In genomic region chr13:49498211-49498610, GRCh38 we compare ENCODE assay signal across 17 cellular contexts. TPM values are rescaled to one million over a fixed set of nuclear protein-coding genes. Genes with fewer than 3 reads are reported as not detected.
DNase-seq lines count a peak whose midpoint lies in the region; ATAC-seq and TF ChIP-seq lines count a peak whose summit lies in the region.
"Had no signal": no experiment of that assay in that cellular context is flagged by ENCODE, and none has a peak within 500 bp of the region (broad histone marks: within the 10 kb centered on the region; RNA-seq: fewer than 3 reads in every experiment).

No MANE protein-coding gene starts in this region.

- no peak overlapping the region for H3K27ac ChIP-seq in right cardiac atrium (ENCODE audit: low read length)
- H3K27ac ChIP-seq: WERI-Rb-1 had no signal

- no peak for DNase-seq in stimulated activated naive CD8-positive, alpha-beta T cell treated with anti-CD3 and anti-CD28 coated beads, Interleukin-15, amount 100 ng/mL, for 72 hours
- DNase-seq in activated CD8-positive, alpha-beta T cell treated with anti-CD3 and anti-CD28 coated beads for 36 hours, result no peak
- DNase-seq in effector memory CD8-positive, alpha-beta T cell, result no peak
- no peak for DNase-seq in right cardiac atrium
- DNase-seq: amygdala; effector CD8-positive, alpha-beta T cell; KG1; NCI-H1092; NCI-H2081 treated with DMSO at 0.1 percent for 48 hours; NCI-H510A; stimulated activated CD4-positive, alpha-beta T cell treated with anti-CD3 and anti-CD28 coated beads, Interleukin-4, amount 100 ng/mL, for 4 hours; WERI-Rb-1 had no signal

- H3K4me3 Mint-ChIP-seq in stimulated activated naive CD8-positive, alpha-beta T cell treated with anti-CD3 and anti-CD28 coated beads, Interleukin-15, Interleukin-2, amounts not matched to agents 100 ng/mL and 50 ng/mL, for 24 hours, result no peak overlapping the region
- peak overlapping the region in 1 of 2 donors; percentile 36 for H3K4me3 Mint-ChIP-seq in stimulated activated naive CD8-positive, alpha-beta T cell treated with anti-CD3 and anti-CD28 coated beads, Interleukin-15, amount 100 ng/mL, for 72 hours
- no peak overlapping the region for H3K4me3 Mint-ChIP-seq in activated CD8-positive, alpha-beta T cell treated with anti-CD3 and anti-CD28 coated beads for 36 hours
- H3K4me3 Mint-ChIP-seq in effector memory CD8-positive, alpha-beta T cell, result peak overlapping the region; percentile 97 to 98
- H3K4me3 Mint-ChIP-seq in stimulated activated memory B cell treated with anti-CD40 and anti-IgM and Interleukin-4, amounts not matched to agents 10 μg/mL and 1 μg/mL and 100 μg/mL, for 72 hours, result no peak overlapping the region

- intact Hi-C loops in activated CD8-positive, alpha-beta T cell treated with anti-CD3 and anti-CD28 coated beads for 36 hours (cut with micrococcal nuclease), result loop anchor here (10.0 kb wide), 1 partner anchor 107 kb away; no protein-coding TSS in a partner anchor
- intact Hi-C loops in right cardiac atrium (cut with DNase I), result no loop called here

- no peak overlapping the region for H3K4me3 ChIP-seq in right cardiac atrium (ENCODE audit: low read length)

- no peaks in the 10 kb centered on the region for H3K27me3 ChIP-seq in right cardiac atrium (ENCODE audit: control insufficient read depth, insufficient read depth)

- POLR2A ChIA-PET in activated CD8-positive, alpha-beta T cell treated with anti-CD3 and anti-CD28 coated beads for 36 hours (lab: Charles Lee), result no interaction called here

- peaks cover 56% of the 10 kb centered on the region for H3K36me3 Mint-ChIP-seq in stimulated activated naive CD8-positive, alpha-beta T cell treated with anti-CD3 and anti-CD28 coated beads, Interleukin-15, Interleukin-2, amounts not matched to agents 100 ng/mL and 50 ng/mL, for 24 hours (ENCODE audit: low read depth)
- peaks cover 45% of the 10 kb centered on the region for H3K36me3 Mint-ChIP-seq in activated CD8-positive, alpha-beta T cell treated with anti-CD3 and anti-CD28 coated beads for 36 hours (ENCODE audit: low read depth)
- H3K36me3 Mint-ChIP-seq in effector memory CD8-positive, alpha-beta T cell (ENCODE audit: insufficient read depth), result peaks cover 34% of the 10 kb centered on the region
- H3K36me3 Mint-ChIP-seq in stimulated activated memory B cell treated with anti-CD40 and anti-IgM and Interleukin-4, amounts not matched to agents 10 μg/mL and 1 μg/mL and 100 μg/mL, for 72 hours, result peaks cover 32% of the 10 kb centered on the region

- H3K27me3 Mint-ChIP-seq in stimulated activated naive CD8-positive, alpha-beta T cell treated with anti-CD3 and anti-CD28 coated beads, Interleukin-15, Interleukin-2, amounts not matched to agents 100 ng/mL and 50 ng/mL, for 24 hours, result no peaks in the 10 kb centered on the region
- H3K27me3 Mint-ChIP-seq in stimulated activated naive CD8-positive, alpha-beta T cell treated with anti-CD3 and anti-CD28 coated beads, Interleukin-15, amount 100 ng/mL, for 72 hours, result no peaks in the 10 kb centered on the region
- H3K27me3 Mint-ChIP-seq in activated CD8-positive, alpha-beta T cell treated with anti-CD3 and anti-CD28 coated beads for 36 hours, result no peaks in the 10 kb centered on the region
- no peaks in the 10 kb centered on the region for H3K27me3 Mint-ChIP-seq in effector memory CD8-positive, alpha-beta T cell
- H3K27me3 Mint-ChIP-seq in stimulated activated memory B cell treated with anti-CD40 and anti-IgM and Interleukin-4, amounts not matched to agents 10 μg/mL and 1 μg/mL and 100 μg/mL, for 72 hours, result no peaks in the 10 kb centered on the region

- ATAC-seq in stimulated activated naive CD8-positive, alpha-beta T cell treated with anti-CD3 and anti-CD28 coated beads, Interleukin-15, amount 100 ng/mL, for 72 hours, result no peak
- no peak for ATAC-seq in activated CD8-positive, alpha-beta T cell treated with anti-CD3 and anti-CD28 coated beads for 36 hours
- no peak for ATAC-seq in effector memory CD8-positive, alpha-beta T cell (replicated peaks)
- ATAC-seq in stimulated activated memory B cell treated with anti-CD40 and anti-IgM and Interleukin-4, amounts not matched to agents 10 μg/mL and 1 μg/mL and 100 μg/mL, for 72 hours, result no peak
- ATAC-seq in right cardiac atrium (no peak), SK-N-SH treated with all-trans-retinoic acid at 6 μM for 48 hours (no peak), GM18520 (IDR thresholded peaks at IDR 0.05; ENCODE audit: unreplicated experiment) (no peak)
- ATAC-seq: HCT116 had no signal

- peaks cover 55% of the 10 kb centered on the region for H3K4me1 Mint-ChIP-seq in stimulated activated naive CD8-positive, alpha-beta T cell treated with anti-CD3 and anti-CD28 coated beads, Interleukin-15, Interleukin-2, amounts not matched to agents 100 ng/mL and 50 ng/mL, for 24 hours (ENCODE audit: low read depth)
- peaks cover 52% of the 10 kb centered on the region for H3K4me1 Mint-ChIP-seq in stimulated activated naive CD8-positive, alpha-beta T cell treated with anti-CD3 and anti-CD28 coated beads, Interleukin-15, amount 100 ng/mL, for 72 hours
- peaks cover 50% of the 10 kb centered on the region for H3K4me1 Mint-ChIP-seq in activated CD8-positive, alpha-beta T cell treated with anti-CD3 and anti-CD28 coated beads for 36 hours (ENCODE audit: low read depth)
- H3K4me1 Mint-ChIP-seq in effector memory CD8-positive, alpha-beta T cell (ENCODE audit: low read depth in 2 of 2), result peaks cover 40 to 52% of the 10 kb centered on the region in 2 donors
- H3K4me1 Mint-ChIP-seq in stimulated activated memory B cell treated with anti-CD40 and anti-IgM and Interleukin-4, amounts not matched to agents 10 μg/mL and 1 μg/mL and 100 μg/mL, for 72 hours, result peaks cover 52% of the 10 kb centered on the region

- TF ChIP-seq CTCF in activated CD8-positive, alpha-beta T cell treated with anti-CD3 and anti-CD28 coated beads for 36 hours (IDR thresholded peaks at IDR 0.05), result no peak

- CTCF ChIA-PET in activated CD8-positive, alpha-beta T cell treated with anti-CD3 and anti-CD28 coated beads for 36 hours (lab: Charles Lee), result no interaction called here

- no peaks in the 10 kb centered on the region for H3K9me3 ChIP-seq in right cardiac atrium (ENCODE audit: control insufficient read depth, low read length)

- peak overlapping the region; percentile 38 for H3K27ac Mint-ChIP-seq in stimulated activated naive CD8-positive, alpha-beta T cell treated with anti-CD3 and anti-CD28 coated beads, Interleukin-15, Interleukin-2, amounts not matched to agents 100 ng/mL and 50 ng/mL, for 24 hours
- H3K27ac Mint-ChIP-seq in stimulated activated naive CD8-positive, alpha-beta T cell treated with anti-CD3 and anti-CD28 coated beads, Interleukin-15, amount 100 ng/mL, for 72 hours, result peak overlapping the region in 1 of 2 donors; percentile 26
- peak overlapping the region; percentile 66 for H3K27ac Mint-ChIP-seq in activated CD8-positive, alpha-beta T cell treated with anti-CD3 and anti-CD28 coated beads for 36 hours
- H3K27ac Mint-ChIP-seq in effector memory CD8-positive, alpha-beta T cell, result peak overlapping the region; percentile 92 to 99
- H3K27ac Mint-ChIP-seq in stimulated activated memory B cell treated with anti-CD40 and anti-IgM and Interleukin-4, amounts not matched to agents 10 μg/mL and 1 μg/mL and 100 μg/mL, for 72 hours, result peak overlapping the region; percentile 99

- 85% methylated on average over 4 of the region's 4 CpGs for WGBS in right cardiac atrium

- H3K9me3 Mint-ChIP-seq in stimulated activated naive CD8-positive, alpha-beta T cell treated with anti-CD3 and anti-CD28 coated beads, Interleukin-15, Interleukin-2, amounts not matched to agents 100 ng/mL and 50 ng/mL, for 24 hours, result no peaks in the 10 kb centered on the region
- H3K9me3 Mint-ChIP-seq in stimulated activated naive CD8-positive, alpha-beta T cell treated with anti-CD3 and anti-CD28 coated beads, Interleukin-15, amount 100 ng/mL, for 72 hours, result no peaks in the 10 kb centered on the region
- no peaks in the 10 kb centered on the region for H3K9me3 Mint-ChIP-seq in activated CD8-positive, alpha-beta T cell treated with anti-CD3 and anti-CD28 coated beads for 36 hours
- no peaks in the 10 kb centered on the region for H3K9me3 Mint-ChIP-seq in effector memory CD8-positive, alpha-beta T cell
- H3K9me3 Mint-ChIP-seq in stimulated activated memory B cell treated with anti-CD40 and anti-IgM and Interleukin-4, amounts not matched to agents 10 μg/mL and 1 μg/mL and 100 μg/mL, for 72 hours, result no peaks in the 10 kb centered on the region

- no peaks in the 10 kb centered on the region for H3K4me1 ChIP-seq in right cardiac atrium (ENCODE audit: control insufficient read depth, insufficient read depth, low read length)

TF ChIP-seq in SK-N-SH treated with all-trans-retinoic acid at 6 μM for 48 hours, 23 proteins besides CTCF, POLR2A, EP300 and RAD21 (continues in another document):
- TF ChIP-seq ZC3H10 (CRISPR knock-in tag; IDR thresholded peaks at IDR 0.05), result no peak
- no peak for TF ChIP-seq ZNF565 (CRISPR knock-in tag; conservative IDR thresholded peaks at IDR 0.05; ENCODE audit: low read depth)
- TF ChIP-seq PPARA (CRISPR knock-in tag; IDR thresholded peaks at IDR 0.05; ENCODE audit: borderline replicate concordance), result no peak
- TF ChIP-seq CSRNP3 (CRISPR knock-in tag; IDR thresholded peaks at IDR 0.05), result no peak

RNA-seq across cellular contexts. Expression of gene PHF11, which starts 2.5 kb away (rescaled TPM):
- total RNA-seq in activated CD8-positive, alpha-beta T cell treated with anti-CD3 and anti-CD28 coated beads for 36 hours, result 10 to 100 TPM; 59.3 to 62.6 TPM
- total RNA-seq in right cardiac atrium, result 10 to 100 TPM; 20.2 to 31.1 (median 23.9) TPM
- 23.8 TPM for polyA plus RNA-seq in right cardiac atrium

RNA-seq across cellular contexts. Expression of gene SETDB2, which starts 54.1 kb away (rescaled TPM):
- total RNA-seq in activated CD8-positive, alpha-beta T cell treated with anti-CD3 and anti-CD28 coated beads for 36 hours, result 10 to 100 TPM; 11.3 to 11.5 TPM
- 10 to 100 TPM; 13.1 to 18.6 (median 16.0) TPM for total RNA-seq in right cardiac atrium
- polyA plus RNA-seq in right cardiac atrium, result 5.0 TPM

RNA-seq across cellular contexts. Expression of gene CAB39L, which starts 54.3 kb away (rescaled TPM):
- 1 to 10 TPM; 2.6 to 3.1 TPM for total RNA-seq in activated CD8-positive, alpha-beta T cell treated with anti-CD3 and anti-CD28 coated beads for 36 hours
- total RNA-seq in right cardiac atrium, result 10 to 100 TPM; 24.6 to 31.7 (median 28.2) TPM
- 15.4 TPM for polyA plus RNA-seq in right cardiac atrium

Comparison
In these comparisons a context has a peak if more than half of its experiments do, and no peak if none do; other contexts are left out.
1. H3K4me3 Mint-ChIP-seq: peak in effector memory CD8-positive, alpha-beta T cell (2 of 2); none in stimulated activated naive CD8-positive, alpha-beta T cell treated with anti-CD3 and anti-CD28 coated beads, Interleukin-15, Interleukin-2, amounts not matched to agents 100 ng/mL and 50 ng/mL, for 24 hours (single experiment), activated CD8-positive, alpha-beta T cell treated with anti-CD3 and anti-CD28 coated beads for 36 hours (single experiment) and stimulated activated memory B cell treated with anti-CD40 and anti-IgM and Interleukin-4, amounts not matched to agents 10 μg/mL and 1 μg/mL and 100 μg/mL, for 72 hours (single experiment).
2. RNA of gene CAB39L, which starts 54.3 kb away (total RNA-seq): 24.6 to 31.7 TPM in right cardiac atrium; 2.6 to 3.1 TPM in activated CD8-positive, alpha-beta T cell treated with anti-CD3 and anti-CD28 coated beads for 36 hours; every median in the first group is over 4 times any median in the second.